In genomic region chr1:116288201-116288598, GRCh38 we compare ENCODE assay signal across 1 cellular context.
TF ChIP-seq lines count a peak whose summit lies in the region.

No MANE protein-coding gene starts in this region.

TF ChIP-seq in GM12878, 131 proteins besides CTCF, POLR2A, EP300 and RAD21 (continued from another document and continues in another):
- TF ChIP-seq E4F1 (IDR thresholded peaks at IDR 0.05; ENCODE audit: borderline replicate concordance, partially characterized antibody) (no peak), RBBP5 (conservative IDR thresholded peaks at IDR 0.05) (no peak), NFXL1 (IDR thresholded peaks at IDR 0.05; ENCODE audit: borderline replicate concordance) (no peak), NRF1 (conservative IDR thresholded peaks at IDR 0.05; ENCODE audit: low read depth, low read length) (no peak), NFYA (IDR thresholded peaks at IDR 0.05; ENCODE audit: borderline replicate concordance, low read depth, low read length) (no peak), POLR2AphosphoS5 (IDR thresholded peaks at IDR 0.05; ENCODE audit: low read length) (no peak), ZNF207 (IDR thresholded peaks at IDR 0.05; ENCODE audit: borderline replicate concordance) (no peak), REST (IDR thresholded peaks at IDR 0.05; ENCODE audit: low read depth, low read length) (no peak), EZH2 (IDR thresholded peaks at IDR 0.05; ENCODE audit: borderline replicate concordance, control insufficient read depth, low read depth, low read length) (no peak), TCF12 (IDR thresholded peaks at IDR 0.05; ENCODE audit: low read depth, low read length) (peak; percentile 72), NFIC (IDR thresholded peaks at IDR 0.05; ENCODE audit: low read depth, low read length) (no peak), PKNOX1 (IDR thresholded peaks at IDR 0.05) (peak; percentile 89), PRDM15 (CRISPR knock-in tag; IDR thresholded peaks at IDR 0.05) (no peak), DPF2 (IDR thresholded peaks at IDR 0.05) (no peak), STAT3 (IDR thresholded peaks at IDR 0.05; ENCODE audit: low read depth, low read length) (no peak), HSF1 (IDR thresholded peaks at IDR 0.05; ENCODE audit: low read depth, low read length) (no peak), SIN3A (IDR thresholded peaks at IDR 0.05; ENCODE audit: low read depth, low read length) (no peak), CEBPB (IDR thresholded peaks at IDR 0.05; ENCODE audit: borderline replicate concordance in 1 of 2, low read depth in 2 of 2, low read length in 2 of 2) (no peak), SUPT20H (IDR thresholded peaks at IDR 0.05; ENCODE audit: borderline replicate concordance, control insufficient read depth, low read depth, low read length) (no peak), RUNX3 (IDR thresholded peaks at IDR 0.05; ENCODE audit: low read length) (0 out of 2 replicates have a peak, but pooled peaks have one; percentile 9), ZNF274 (IDR thresholded peaks at IDR 0.05; ENCODE audit: insufficient read depth, insufficient read length) (no peak), IRF4 (IDR thresholded peaks at IDR 0.05; ENCODE audit: low read depth, low read length) (peak; percentile 79), NR2C2 (IDR thresholded peaks at IDR 0.05; ENCODE audit: borderline replicate concordance, control insufficient read depth, insufficient read length, low read depth) (no peak), SREBF2 (IDR thresholded peaks at IDR 0.05; ENCODE audit: low read length) (no peak), NBN (IDR thresholded peaks at IDR 0.05) (no peak), ZZZ3 (IDR thresholded peaks at IDR 0.05; ENCODE audit: control insufficient read depth, insufficient read length, low read depth) (no peak), SMARCA5 (IDR thresholded peaks at IDR 0.05) (no peak), KLF5 (IDR thresholded peaks at IDR 0.05; ENCODE audit: partially characterized antibody) (no peak), IKZF2 (IDR thresholded peaks at IDR 0.05) (peak; percentile 21 to 49; a peak in 2 of 4 replicates), GATAD2B (conservative IDR thresholded peaks at IDR 0.05; ENCODE audit: low read depth) (peak; percentile 57; the same call in 1 of the 2 replicates), BCL3 (IDR thresholded peaks at IDR 0.05; ENCODE audit: borderline replicate concordance, insufficient read depth, low read depth, low read length, poor library complexity, severe bottlenecking) (no peak), BHLHE40 (IDR thresholded peaks at IDR 0.05; ENCODE audit: borderline replicate concordance in 1 of 2, low read depth in 2 of 2, low read length in 1 of 2) (peak; percentile 61 to 63; a peak in 2 of 4 replicates), MTA3 (IDR thresholded peaks at IDR 0.05; ENCODE audit: borderline replicate concordance, low read length) (no peak), IRF3 (IDR thresholded peaks at IDR 0.05) (no peak), MLLT1 (IDR thresholded peaks at IDR 0.05) (no peak), ZNF592 (IDR thresholded peaks at IDR 0.05) (no peak), HDAC2 (IDR thresholded peaks at IDR 0.05) (no peak), POLR2AphosphoS2 (IDR thresholded peaks at IDR 0.05; ENCODE audit: low read depth, low read length) (no peak)
